Comparison of ENCODE assay signal across 13 cellular contexts in the genomic region with DNA sequence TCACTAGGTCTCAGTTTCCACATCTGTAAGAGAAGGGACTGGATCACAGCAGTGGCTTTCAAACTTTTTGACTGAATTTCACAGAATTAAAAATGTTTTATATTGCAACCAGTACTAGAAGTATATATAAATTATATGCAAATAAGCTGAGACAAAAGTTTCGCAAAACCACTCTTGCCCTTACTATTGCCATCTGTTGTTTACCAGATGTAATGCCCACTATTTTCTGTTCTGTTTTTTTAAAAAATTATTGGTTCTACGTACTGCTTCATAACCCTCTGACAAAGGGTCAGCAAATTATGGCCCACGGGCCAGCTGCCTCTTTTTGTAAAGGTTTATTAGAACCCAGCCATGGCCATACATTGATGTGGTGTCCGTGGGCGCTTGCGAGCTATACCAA. TPM values are rescaled to one million over a fixed set of nuclear protein-coding genes. Genes with fewer than 3 reads are reported as not detected.
A peak's percentile ranks its signal among the peaks of the same experiment; 100 is the strongest.
DNase-seq lines count a peak whose midpoint lies in the region; ATAC-seq and TF ChIP-seq lines count a peak whose summit lies in the region.
"Had no signal": no experiment of that assay in that cellular context is flagged by ENCODE, and none has a peak within 500 bp of the region (broad histone marks: within the 10 kb centered on the region; RNA-seq: fewer than 3 reads in every experiment).

No MANE protein-coding gene starts in this region.

- H3K4me3 Mint-ChIP-seq in glutamatergic neuron (ENCODE audit: unreplicated experiment): no peak overlapping the region
- H3K4me3 Mint-ChIP-seq in stimulated activated naive B cell treated with anti-CD40 and anti-IgM and Interleukin-4, amounts not matched to agents 10 μg/mL and 1 μg/mL and 100 μg/mL, for 72 hours: no peak overlapping the region
- H3K4me3 Mint-ChIP-seq: CD8-positive, alpha-beta memory T cell had no signal

- peaks cover 3% of the 10 kb centered on the region for H3K9me3 Mint-ChIP-seq in glutamatergic neuron (ENCODE audit: unreplicated experiment)
- H3K9me3 Mint-ChIP-seq in stimulated activated naive B cell treated with anti-CD40 and anti-IgM and Interleukin-4, amounts not matched to agents 10 μg/mL and 1 μg/mL and 100 μg/mL, for 72 hours: no peaks in the 10 kb centered on the region
- H3K9me3 Mint-ChIP-seq: CD8-positive, alpha-beta memory T cell had no signal

- peaks cover 0 to 43% (median 22%) of the 10 kb centered on the region in 11 experiments; a peak in 14 of 22 replicates for H4K20me1 ChIP-seq in BLaER1 treated with 17β-estradiol and CSF1 and Interleukin-3, amounts not matched to agents 10 nM and 100 nM
- no peaks in the 10 kb centered on the region for H4K20me1 ChIP-seq in OCI-LY7 (ENCODE audit: insufficient read depth, low read length)

- H3K79me2 ChIP-seq in OCI-LY7 (ENCODE audit: insufficient read depth, low read depth, low read length): no peaks in the 10 kb centered on the region

- peaks cover 36 to 72% (median 61%) of the 10 kb centered on the region in 10 experiments for H3K4me1 ChIP-seq in BLaER1 treated with 17β-estradiol and CSF1 and Interleukin-3, amounts not matched to agents 10 nM and 100 nM
- peaks cover 11% of the 10 kb centered on the region for H3K4me1 ChIP-seq in OCI-LY7 (ENCODE audit: insufficient read depth, low read length, poor library complexity, severe bottlenecking)
- H3K4me1 ChIP-seq: Caco-2 had no signal

- H3K27ac Mint-ChIP-seq in glutamatergic neuron (ENCODE audit: unreplicated experiment): peak overlapping the region; percentile 89
- H3K27ac Mint-ChIP-seq in stimulated activated naive B cell treated with anti-CD40 and anti-IgM and Interleukin-4, amounts not matched to agents 10 μg/mL and 1 μg/mL and 100 μg/mL, for 72 hours: no peak overlapping the region
- H3K27ac Mint-ChIP-seq: CD8-positive, alpha-beta memory T cell had no signal

- H3K27me3 ChIP-seq in BLaER1 treated with 17β-estradiol and CSF1 and Interleukin-3, amounts not matched to agents 10 nM and 100 nM: peaks cover 7 to 44% (median 26%) of the 10 kb centered on the region in 11 experiments
- H3K27me3 ChIP-seq: BE2C had no signal

- POLR2A ChIA-PET in OCI-LY7 (lab: Charles Lee): interaction anchor here (1.4 kb wide), 1 partner anchor 21 kb away, joined by 3 read pairs; no protein-coding TSS in a partner anchor

- H3K36me3 Mint-ChIP-seq in glutamatergic neuron (ENCODE audit: unreplicated experiment): peaks cover 8% of the 10 kb centered on the region
- H3K36me3 Mint-ChIP-seq in stimulated activated naive B cell treated with anti-CD40 and anti-IgM and Interleukin-4, amounts not matched to agents 10 μg/mL and 1 μg/mL and 100 μg/mL, for 72 hours: peaks cover 35 to 77% of the 10 kb centered on the region in 2 donors

- peaks cover 0 to 14% (median 3%) of the 10 kb centered on the region in 11 experiments; a peak in 3 of 22 replicates for H3K36me3 ChIP-seq in BLaER1 treated with 17β-estradiol and CSF1 and Interleukin-3, amounts not matched to agents 10 nM and 100 nM
- no peaks in the 10 kb centered on the region; the same call in 1 of the 2 replicates for H3K36me3 ChIP-seq in OCI-LY7 (ENCODE audit: insufficient read depth, low read length)

- no peak overlapping the region for H3K4me3 ChIP-seq in BLaER1 treated with 17β-estradiol and CSF1 and Interleukin-3, amounts not matched to agents 10 nM and 100 nM
- H3K4me3 ChIP-seq in OCI-LY7 (ENCODE audit: low read depth, low read length, poor library complexity, severe bottlenecking): no peak overlapping the region

- CTCF ChIA-PET in OCI-LY7 (lab: Charles Lee; ENCODE audit: unreplicated experiment): no interaction called here

- no TSS peak for BruUV-seq in OCI-LY7 (replicated peaks; lab: Mats Ljungman, UMichigan)

- no peaks in the 10 kb centered on the region for H3K9me3 ChIP-seq in BLaER1 treated with 17β-estradiol and CSF1 and Interleukin-3, amounts not matched to agents 10 nM and 100 nM (replicated peaks in 1 of 11)
- H3K9me3 ChIP-seq in OCI-LY7 (ENCODE audit: low read length): no peaks in the 10 kb centered on the region
- H3K9me3 ChIP-seq: BE2C, Caco-2 had no signal

- H3K27ac ChIP-seq in BLaER1 treated with 17β-estradiol and CSF1 and Interleukin-3, amounts not matched to agents 10 nM and 100 nM: 0 out of 22 replicates have a peak overlapping the region, but pooled peaks of 1 of the 11 experiments have one; percentile 13
- H3K27ac ChIP-seq in OCI-LY7 (ENCODE audit: low read depth, low read length, poor library complexity, severe bottlenecking): no peak overlapping the region

- H3K9me2 ChIP-seq in OCI-LY7 (ENCODE audit: insufficient read depth, low read length): no peaks in the 10 kb centered on the region

- no peak overlapping the region for H2AFZ ChIP-seq in OCI-LY7 (ENCODE audit: low read length)

- peak; percentile 50 to 61 for ATAC-seq in stimulated activated naive B cell treated with anti-CD40 and anti-IgM and Interleukin-4, amounts not matched to agents 10 μg/mL and 1 μg/mL and 100 μg/mL, for 72 hours (replicated peaks)
- ATAC-seq: HCT116 had no signal

- peak; percentile 14 for DNase-seq in NAMALWA (ENCODE audit: low spot score)
- DNase-seq in glutamatergic neuron: no peak
- no peak for DNase-seq in stimulated activated naive B cell treated with anti-CD40 and anti-IgM and Interleukin-4, amounts not matched to agents 10 μg/mL and 1 μg/mL and 100 μg/mL, for 72 hours
- no peak for DNase-seq in stimulated activated CD4-positive, alpha-beta T cell treated with anti-CD3 and anti-CD28 coated beads, Interleukin-2, amount 100 ng/mL, for 48 hours
- DNase-seq in T-helper 1 cell: no peak
- DNase-seq in OCI-LY7 (ENCODE audit: low spot score): no peak
- DNase-seq: BE2C; Caco-2; CD8-positive, alpha-beta memory T cell; DMS53; GF-D8 had no signal

- peaks cover 9% of the 10 kb centered on the region for H3K27me3 Mint-ChIP-seq in glutamatergic neuron (ENCODE audit: unreplicated experiment)
- H3K27me3 Mint-ChIP-seq in stimulated activated naive B cell treated with anti-CD40 and anti-IgM and Interleukin-4, amounts not matched to agents 10 μg/mL and 1 μg/mL and 100 μg/mL, for 72 hours: no peaks in the 10 kb centered on the region
- H3K27me3 Mint-ChIP-seq: CD8-positive, alpha-beta memory T cell had no signal

- no peak overlapping the region for H3K9ac ChIP-seq in BLaER1 treated with 17β-estradiol and CSF1 and Interleukin-3, amounts not matched to agents 10 nM and 100 nM

- peak overlapping the region; percentile 43 to 99 (median 86) for H3K4me2 ChIP-seq in BLaER1 treated with 17β-estradiol and CSF1 and Interleukin-3, amounts not matched to agents 10 nM and 100 nM
- no peak overlapping the region for H3K4me2 ChIP-seq in OCI-LY7 (ENCODE audit: low read length)

- TF ChIP-seq CTCF in glutamatergic neuron (IDR thresholded peaks at IDR 0.05; ENCODE audit: partially characterized antibody, unreplicated experiment) (no peak), OCI-LY7 (conservative IDR thresholded peaks at IDR 0.05; ENCODE audit: low read length) (no peak)

- peaks cover 42% of the 10 kb centered on the region for H3K4me1 Mint-ChIP-seq in glutamatergic neuron (ENCODE audit: low read depth, unreplicated experiment)
- H3K4me1 Mint-ChIP-seq in stimulated activated naive B cell treated with anti-CD40 and anti-IgM and Interleukin-4, amounts not matched to agents 10 μg/mL and 1 μg/mL and 100 μg/mL, for 72 hours: peaks cover 32 to 46% of the 10 kb centered on the region in 2 donors

- intact Hi-C loops in OCI-LY7 (cut with micrococcal nuclease; ENCODE audit: unreplicated experiment): no loop called here

RNA-seq across cellular contexts. Expression of a gene that starts 44.8 kb away (rescaled TPM):
- 49.4 TPM for total RNA-seq in glutamatergic neuron (ENCODE audit: unreplicated experiment)
- total RNA-seq in OCI-LY7 (2014; rRNA removed; shearing (Covaris generic)): 4.8 and 8.1 TPM in 2 replicates
- 8.1 and 11.7 TPM in 2 replicates for total RNA-seq in OCI-LY7 (2022)
